12 cellular contexts compared by ENCODE assay signal in genomic region chr1:11357291-11357690, GRCh38.
DNase-seq lines count a peak whose midpoint lies in the region; ATAC-seq and TF ChIP-seq lines count a peak whose summit lies in the region.
"Had no signal": no experiment of that assay in that cellular context is flagged by ENCODE, and none has a peak within 500 bp of the region (broad histone marks: within the 10 kb centered on the region; RNA-seq: fewer than 3 reads in every experiment).

No MANE protein-coding gene starts in this region.

- intact Hi-C loops in colonic mucosa (cut with DNase I), result no loop called here

- H3K36me3 ChIP-seq in KOPT-K1 (ENCODE audit: insufficient read depth, low read length), result no peaks in the 10 kb centered on the region
- H3K36me3 ChIP-seq in endodermal cell (ENCODE audit: control insufficient read depth, insufficient read depth, low read length), result no peaks in the 10 kb centered on the region
- H3K36me3 ChIP-seq in colonic mucosa, result no peaks in the 10 kb centered on the region

- TF ChIP-seq CTCF in endodermal cell (conservative IDR thresholded peaks at IDR 0.05) (no peak), neural crest cell (conservative IDR thresholded peaks at IDR 0.05) (no peak), type B pancreatic cell (conservative IDR thresholded peaks at IDR 0.05) (no peak), colonic mucosa (IDR thresholded peaks at IDR 0.05) (no peak), GM10248 (IDR thresholded peaks at IDR 0.05; ENCODE audit: control extremely low read depth, extremely low read depth, low read depth, missing control alignments) (no peak)

- H3K4me3 ChIP-seq in endodermal cell (ENCODE audit: low read length) (no peak overlapping the region), colonic mucosa (no peak overlapping the region)

- 79 to 80% methylated on average over 13 to 15 of the region's 15 CpGs for WGBS in endodermal cell (ENCODE audit: insufficient coverage in 1 of 2, insufficient read length in 1 of 2), 2 experiments

- H3K9me3 Mint-ChIP-seq in endodermal cell, result no peaks in the 10 kb centered on the region
- no peaks in the 10 kb centered on the region for H3K9me3 Mint-ChIP-seq in neural crest cell
- H3K9me3 Mint-ChIP-seq in type B pancreatic cell, result peaks cover 4% of the 10 kb centered on the region

- no peaks in the 10 kb centered on the region for H3K27me3 ChIP-seq in endodermal cell (ENCODE audit: control insufficient read depth, insufficient read depth, low read length, poor library complexity, severe bottlenecking)
- H3K27me3 ChIP-seq in colonic mucosa, result peaks cover 3% of the 10 kb centered on the region

- H3K4me1 Mint-ChIP-seq in endodermal cell, result peaks cover 6% of the 10 kb centered on the region
- peaks cover 84% of the 10 kb centered on the region for H3K4me1 Mint-ChIP-seq in neural crest cell
- peaks cover 37% of the 10 kb centered on the region for H3K4me1 Mint-ChIP-seq in type B pancreatic cell (ENCODE audit: unreplicated experiment)

- POLR2A ChIA-PET in GM10248 (lab: Yijun Ruan, JAX), result no interaction called here

- H3K27me3 Mint-ChIP-seq in endodermal cell (ENCODE audit: insufficient read depth), result peaks cover 2% of the 10 kb centered on the region
- H3K27me3 Mint-ChIP-seq in neural crest cell (ENCODE audit: low read depth), result no peaks in the 10 kb centered on the region
- H3K27me3 Mint-ChIP-seq in type B pancreatic cell, result peaks cover 14% of the 10 kb centered on the region

- H3K9ac ChIP-seq in endodermal cell (ENCODE audit: extremely low read depth, low read length, poor library complexity, severe bottlenecking) (no peak overlapping the region), colonic mucosa (ENCODE audit: low read depth in 2 of 2, low read length in 2 of 2) (no peak overlapping the region)

- H3K27ac Mint-ChIP-seq in endodermal cell (no peak overlapping the region), neural crest cell (ENCODE audit: unreplicated experiment) (peak overlapping the region; percentile 69), type B pancreatic cell (peak overlapping the region; percentile 63)

- H3K4me3 Mint-ChIP-seq in endodermal cell, result no peak overlapping the region
- peak overlapping the region; percentile 37 for H3K4me3 Mint-ChIP-seq in neural crest cell
- no peak overlapping the region for H3K4me3 Mint-ChIP-seq in type B pancreatic cell

- no peaks in the 10 kb centered on the region for H3K36me3 Mint-ChIP-seq in endodermal cell (ENCODE audit: low read depth)
- H3K36me3 Mint-ChIP-seq in neural crest cell (ENCODE audit: low read depth), result no peaks in the 10 kb centered on the region
- no peaks in the 10 kb centered on the region for H3K36me3 Mint-ChIP-seq in type B pancreatic cell

- H3K27ac ChIP-seq in KOPT-K1 (ENCODE audit: low read depth, low read length, poor library complexity, severe bottlenecking), result peak overlapping the region; percentile 84
- peak overlapping the region; percentile 75 for H3K27ac ChIP-seq in endodermal cell (ENCODE audit: low read depth, low read length)
- H3K27ac ChIP-seq in colonic mucosa, result no peak overlapping the region

- no peak for DNase-seq in endodermal cell
- DNase-seq in neural crest cell (ENCODE audit: low read depth, low spot score), result no peak
- DNase-seq in type B pancreatic cell (ENCODE audit: extremely low spot score, unreplicated experiment), result no peak
- DNase-seq in colonic mucosa, result no peak
- no peak for DNase-seq in GM10248 (ENCODE audit: extremely low spot score)
- DNase-seq: NCI-H1436 treated with DMSO at 0.1 percent for 48 hours, NCI-H2081, NCI-H524 treated with DMSO at 0.1 percent for 48 hours, RPMI8226 had no signal

- no peak for ATAC-seq in HG02981 (IDR thresholded peaks at IDR 0.05; ENCODE audit: unreplicated experiment)
- ATAC-seq: HCT116 had no signal

- CTCF ChIA-PET in GM10248 (lab: Yijun Ruan, JAX), result interaction anchor here (1.1 kb wide), 1 partner anchor 9 kb away, joined by 4 read pairs; no protein-coding TSS in a partner anchor

- H3K4me1 ChIP-seq in endodermal cell (ENCODE audit: control insufficient read depth, insufficient read depth, low read length) (no peaks in the 10 kb centered on the region), colonic mucosa (no peaks in the 10 kb centered on the region)

- H3K9me3 ChIP-seq in KOPT-K1 (ENCODE audit: insufficient read depth, low read length, poor library complexity, severe bottlenecking) (no peaks in the 10 kb centered on the region), endodermal cell (ENCODE audit: control insufficient read depth, low read length) (no peaks in the 10 kb centered on the region), colonic mucosa (no peaks in the 10 kb centered on the region)
